Comparison of ENCODE assay signal across 28 cellular contexts in genomic region chr16:75501359-75501758, GRCh38. TPM values are rescaled to one million over a fixed set of nuclear protein-coding genes. Genes with fewer than 3 reads are reported as not detected.
A peak's percentile ranks its signal among the peaks of the same experiment; 100 is the strongest.
DNase-seq lines count a peak whose midpoint lies in the region; ATAC-seq, FAIRE-seq and TF ChIP-seq lines count a peak whose summit lies in the region.
"Had no signal": no experiment of that assay in that cellular context is flagged by ENCODE, and none has a peak within 500 bp of the region (broad histone marks: within the 10 kb centered on the region; RNA-seq: fewer than 3 reads in every experiment).

No MANE protein-coding gene starts in this region.

- H3K4me1 ChIP-seq in HepG2 (ENCODE audit: insufficient read depth, low read length): peaks cover 47% of the 10 kb centered on the region
- H3K4me1 ChIP-seq in right lobe of liver: no peaks in the 10 kb centered on the region
- H3K4me1 ChIP-seq in gastroesophageal sphincter: peaks cover 0 to 24% (median 0%) of the 10 kb centered on the region in 3 donors
- peaks cover 26% of the 10 kb centered on the region for H3K4me1 ChIP-seq in skeletal muscle satellite cell (ENCODE audit: control insufficient read depth, insufficient read depth, low read length)
- H3K4me1 ChIP-seq: SJSA1 had no signal

- POLR2A ChIA-PET in HepG2 (lab: Yijun Ruan, JAX): no interaction called here

- WGBS in HepG2 (ENCODE audit: low lambda C conversion rate): 34% methylated on average over 5 of the region's 5 CpGs
- WGBS in right lobe of liver (ENCODE audit: insufficient coverage, low coverage, low lambda C conversion rate, missing lambda C conversion rate): 80% methylated on average over 5 of the region's 5 CpGs
- 77 to 83% methylated on average over 4 to 5 of the region's 5 CpGs for WGBS in gastroesophageal sphincter (ENCODE audit: low coverage in 1 of 2), 2 donors

- H3K27ac ChIP-seq in HepG2 (ENCODE audit: extremely low read length, insufficient read depth, low read length) (no peak overlapping the region), right lobe of liver (no peak overlapping the region), gastroesophageal sphincter (peak overlapping the region in 3 of 4 donors; percentile 45 to 59 (median 46))
- H3K27ac ChIP-seq: BLaER1, PC-9, SJSA1 had no signal

- no peak for TF ChIP-seq EP300 in HepG2 (IDR thresholded peaks at IDR 0.05; ENCODE audit: low read depth in 2 of 2, low read length in 2 of 2)
- no peak for TF ChIP-seq EP300 in HepG2 (CRISPR knock-in tag; IDR thresholded peaks at IDR 0.05; ENCODE audit: borderline replicate concordance)
- no peak for TF ChIP-seq EP300 in gastroesophageal sphincter (IDR thresholded peaks at IDR 0.05)

- CTCF ChIA-PET in HepG2 (lab: Yijun Ruan, JAX; ENCODE audit: low intra/inter-chr PET ratio, low total read pairs): no interaction called here

- ATAC-seq in HepG2 (no peak), right lobe of liver (no peak), gastroesophageal sphincter (no peak), HG03378 (IDR thresholded peaks at IDR 0.05; ENCODE audit: unreplicated experiment) (no peak), HG03354 (IDR thresholded peaks at IDR 0.05; ENCODE audit: poor library complexity, severe bottlenecking, unreplicated experiment) (no peak)

- no peak for TF ChIP-seq RAD21 in HepG2 (CRISPR knock-in tag; IDR thresholded peaks at IDR 0.05)

- no peak overlapping the region for H3K4me2 ChIP-seq in HepG2 (ENCODE audit: low read depth, low read length)
- H3K4me2 ChIP-seq in skeletal muscle satellite cell (ENCODE audit: low read length): peak overlapping the region; percentile 25
- H3K4me2 ChIP-seq: BLaER1, PC-9 had no signal

- H3K36me3 ChIP-seq in HepG2 (replicated peaks in 1 of 2; ENCODE audit: control insufficient read depth in 1 of 2, insufficient read depth in 2 of 2, low read length in 2 of 2): no peaks in the 10 kb centered on the region
- H3K36me3 ChIP-seq in right lobe of liver: no peaks in the 10 kb centered on the region
- no peaks in the 10 kb centered on the region for H3K36me3 ChIP-seq in gastroesophageal sphincter
- H3K36me3 ChIP-seq in skeletal muscle satellite cell (ENCODE audit: insufficient read depth, low read length): no peaks in the 10 kb centered on the region
- H3K36me3 ChIP-seq: BLaER1, MG63, SJSA1 had no signal

- no peaks in the 10 kb centered on the region for H3K79me2 ChIP-seq in HepG2 (ENCODE audit: insufficient read depth, low read length)

- no peak overlapping the region for H2AFZ ChIP-seq in HepG2 (ENCODE audit: low read length)
- H2AFZ ChIP-seq: PC-9 had no signal

- BruUV-seq in HepG2 (replicated peaks; lab: Mats Ljungman, UMichigan): no TSS peak

- FAIRE-seq in HepG2 (lab: Jason Lieb, UNC): no peak
- FAIRE-seq: GM19239, H1, HTR-8/SVneo had no signal

- in situ Hi-C loops in HepG2 (cut with HindIII; ENCODE audit: extremely low pct_ligation_motif_present, low pct_unique_long_range_greater_than_20kb): no loop called here

- TF ChIP-seq POLR2A in HepG2 (IDR thresholded peaks at IDR 0.05; ENCODE audit: insufficient read depth in 1 of 2, low read depth in 2 of 2, low read length in 2 of 2): no peak
- TF ChIP-seq POLR2A in right lobe of liver (IDR thresholded peaks at IDR 0.05): no peak
- TF ChIP-seq POLR2A in gastroesophageal sphincter (IDR thresholded peaks at IDR 0.05): no peak

- TF ChIP-seq CTCF in HepG2 (CRISPR knock-in tag; IDR thresholded peaks at IDR 0.05) (no peak), right lobe of liver (IDR thresholded peaks at IDR 0.05) (no peak), gastroesophageal sphincter (IDR thresholded peaks at IDR 0.05) (no peak)

- H4K20me1 ChIP-seq in HepG2 (ENCODE audit: insufficient read depth, low read length): no peaks in the 10 kb centered on the region
- H4K20me1 ChIP-seq: BLaER1 had no signal

- peaks cover 0 to 11% of the 10 kb centered on the region in 2 experiments; a peak in 3 of 5 replicates for H3K27me3 ChIP-seq in HepG2 (ENCODE audit: control insufficient read depth in 1 of 2, insufficient read depth in 2 of 2, low read length in 2 of 2)
- no peaks in the 10 kb centered on the region for H3K27me3 ChIP-seq in right lobe of liver
- no peaks in the 10 kb centered on the region for H3K27me3 ChIP-seq in gastroesophageal sphincter
- no peaks in the 10 kb centered on the region for H3K27me3 ChIP-seq in skeletal muscle satellite cell (ENCODE audit: control insufficient read depth, insufficient read depth, low read length)
- H3K27me3 ChIP-seq: BLaER1, MG63 had no signal

- H3K4me3 ChIP-seq in HepG2 (replicated peaks in 1 of 3; ENCODE audit: insufficient read depth in 1 of 3, low read depth in 2 of 3, low read length in 3 of 3) (no peak overlapping the region), right lobe of liver (no peak overlapping the region), gastroesophageal sphincter (no peak overlapping the region), skeletal muscle satellite cell (ENCODE audit: low read length) (no peak overlapping the region)
- H3K4me3 ChIP-seq: BLaER1, MG63, PC-9, SJSA1 had no signal

- H3K9ac ChIP-seq in HepG2 (ENCODE audit: insufficient read depth, low read depth, low read length): no peak overlapping the region
- H3K9ac ChIP-seq in skeletal muscle satellite cell (ENCODE audit: low read depth, low read length): no peak overlapping the region
- H3K9ac ChIP-seq: BLaER1 had no signal

- no peaks in the 10 kb centered on the region for H3K9me3 ChIP-seq in HepG2 (ENCODE audit: low read length)
- H3K9me3 ChIP-seq in right lobe of liver: no peaks in the 10 kb centered on the region
- no peaks in the 10 kb centered on the region for H3K9me3 ChIP-seq in gastroesophageal sphincter
- H3K9me3 ChIP-seq in skeletal muscle satellite cell (replicated peaks; ENCODE audit: low read length): no peaks in the 10 kb centered on the region
- H3K9me3 ChIP-seq: MG63, SJSA1 had no signal

- no peak for DNase-seq in HepG2 (ENCODE audit: low spot score)
- DNase-seq in right lobe of liver: no peak
- no peak for DNase-seq in NCI-H748 (lab: John Stamatoyannopoulos, UW; ENCODE audit: unreplicated experiment)
- DNase-seq: CD4-positive, CD25-positive, alpha-beta regulatory T cell; DMS153; DND-41; KBM-7; NCI-H1105 treated with DMSO at 0.1 percent for 48 hours; NCI-H146; NCI-H1930; NCI-H2107; NCI-H524 treated with DMSO at 0.1 percent for 48 hours; NCI-H82 had no signal

- intact Hi-C loops in HepG2 (cut with micrococcal nuclease; ENCODE audit: unreplicated experiment) (no loop called here), right lobe of liver (cut with DNase I) (no loop called here)

RNA-seq across cellular contexts. Expression of gene CHST6, which starts 6.1 kb away (rescaled TPM):
- total RNA-seq in HepG2 (2016; rRNA removed; fragmentation: Illumina TruSeq; extraction: Trizol): 0.32 and 0.91 TPM in 2 replicates
- total RNA-seq in HepG2 (2016; cell fraction: cytosol; rRNA removed; fragmentation: Illumina TruSeq; extraction: Trizol; ENCODE audit: low read depth): 0.09 and 0.20 TPM in 2 replicates
- total RNA-seq in HepG2 (2016; cell fraction: insoluble cytoplasmic fraction; rRNA removed; fragmentation: Illumina TruSeq; extraction: Trizol): 0.61 and 1.1 TPM in 2 replicates
- 0.28 and 0.38 TPM in 2 replicates for total RNA-seq in HepG2 (2016; cell fraction: membrane; rRNA removed; fragmentation: Illumina TruSeq; extraction: Trizol)
- 0.71 and 1.1 TPM in 2 replicates for total RNA-seq in HepG2 (2016; cell fraction: nucleus; rRNA removed; fragmentation: Illumina TruSeq; extraction: Trizol)
- 0.18 and 0.25 TPM in 2 replicates for polyA plus RNA-seq in HepG2 (2011; rRNA removed)
- 0.10 and 0.28 TPM in 2 replicates for polyA plus RNA-seq in HepG2 (2011; cell fraction: cytosol; rRNA removed)
- 0.83 and 1.0 TPM in 2 replicates for polyA plus RNA-seq in HepG2 (2011; cell fraction: nucleus; rRNA removed)
- 0.11 and 0.16 TPM in 2 replicates for polyA plus RNA-seq in HepG2 (2012)
- polyA plus RNA-seq in HepG2 (2016; cell fraction: cytosol; fragmentation: Illumina TruSeq; extraction: Trizol; ENCODE audit: low read depth): 0.14 and 0.16 TPM in 2 replicates
- 0.24 and 0.36 TPM in 2 replicates for polyA plus RNA-seq in HepG2 (2016; cell fraction: insoluble cytoplasmic fraction; fragmentation: Illumina TruSeq; extraction: Trizol; ENCODE audit: low read depth)
- 0.13 and 0.16 TPM in 2 replicates for polyA plus RNA-seq in HepG2 (2016; cell fraction: membrane; fragmentation: Illumina TruSeq; extraction: Trizol; ENCODE audit: low read depth)
- polyA plus RNA-seq in HepG2 (2016; cell fraction: nucleus; fragmentation: Illumina TruSeq; extraction: Trizol; ENCODE audit: insufficient read depth, low read depth): 1.00 and 1.2 TPM in 2 replicates
- 0.58 and 2.4 TPM in 2 replicates for polyA minus RNA-seq in HepG2 (2011; rRNA and poly(A)+ RNA removed; ENCODE audit: low replicate concordance)
- 0.40 and 0.62 TPM in 2 replicates for polyA minus RNA-seq in HepG2 (2011; cell fraction: cytosol; rRNA and poly(A)+ RNA removed)
- polyA minus RNA-seq in HepG2 (2011; cell fraction: nucleus; rRNA and poly(A)+ RNA removed): 0.13 and 0.50 TPM in 2 replicates
- total RNA-seq in right lobe of liver: under 1 TPM in 1 of 6 experiments, not detected in 5; 0.02 TPM
- total RNA-seq in gastroesophageal sphincter: 1 to 10 TPM in 2 of 4 donors, under 1 TPM in 2; 0.62 to 3.2 (median 1.6) TPM
- total RNA-seq in skeletal muscle satellite cell (2012; rRNA removed): 0.51 and 0.66 TPM in 2 replicates
- total RNA-seq: A172; CD4-positive, CD25-positive, alpha-beta regulatory T cell; SJSA1 had no signal
- polyA plus RNA-seq: CD4-positive, CD25-positive, alpha-beta regulatory T cell had no signal

RNA-seq across cellular contexts. Expression of gene CHST5, which starts 34.5 kb away (rescaled TPM):
- total RNA-seq in HepG2 (2016; rRNA removed; fragmentation: Illumina TruSeq; extraction: Trizol) (not detected in 2 replicates), right lobe of liver (not detected), gastroesophageal sphincter (not detected)
- not detected in 2 replicates for total RNA-seq in HepG2 (2016; cell fraction: cytosol; rRNA removed; fragmentation: Illumina TruSeq; extraction: Trizol; ENCODE audit: low read depth)
- not detected in 2 replicates for total RNA-seq in HepG2 (2016; cell fraction: insoluble cytoplasmic fraction; rRNA removed; fragmentation: Illumina TruSeq; extraction: Trizol)
- not detected in 2 replicates for total RNA-seq in HepG2 (2016; cell fraction: membrane; rRNA removed; fragmentation: Illumina TruSeq; extraction: Trizol)
- not detected in 2 replicates for total RNA-seq in HepG2 (2016; cell fraction: nucleus; rRNA removed; fragmentation: Illumina TruSeq; extraction: Trizol)
- polyA plus RNA-seq in HepG2 (2011; rRNA removed): 0.05 TPM in 1 of 2 replicates, not detected in the other
- not detected in 2 replicates for polyA plus RNA-seq in HepG2 (2011; cell fraction: cytosol; rRNA removed)
- polyA plus RNA-seq in HepG2 (2011; cell fraction: nucleus; rRNA removed): 0.05 TPM in 1 of 2 replicates, not detected in the other
- not detected in 2 replicates for polyA plus RNA-seq in HepG2 (2012)
- polyA plus RNA-seq in HepG2 (2016; cell fraction: cytosol; fragmentation: Illumina TruSeq; extraction: Trizol; ENCODE audit: low read depth): not detected in 2 replicates
- polyA plus RNA-seq in HepG2 (2016; cell fraction: insoluble cytoplasmic fraction; fragmentation: Illumina TruSeq; extraction: Trizol; ENCODE audit: low read depth): not detected in 2 replicates
- not detected in 2 replicates for polyA plus RNA-seq in HepG2 (2016; cell fraction: membrane; fragmentation: Illumina TruSeq; extraction: Trizol; ENCODE audit: low read depth)
- polyA plus RNA-seq in HepG2 (2016; cell fraction: nucleus; fragmentation: Illumina TruSeq; extraction: Trizol; ENCODE audit: insufficient read depth, low read depth): 0.57 and 1.3 TPM in 2 replicates
- 0.30 TPM in 1 of 2 replicates, not detected in the other for polyA minus RNA-seq in HepG2 (2011; rRNA and poly(A)+ RNA removed; ENCODE audit: low replicate concordance)
- polyA minus RNA-seq in HepG2 (2011; cell fraction: cytosol; rRNA and poly(A)+ RNA removed): not detected in 2 replicates
- polyA minus RNA-seq in HepG2 (2011; cell fraction: nucleus; rRNA and poly(A)+ RNA removed): not detected in 2 replicates
- under 0.01 TPM in 1 of 2 replicates, not detected in the other for total RNA-seq in skeletal muscle satellite cell (2012; rRNA removed)
- total RNA-seq: A172; CD4-positive, CD25-positive, alpha-beta regulatory T cell; LHCN-M2; RPMI7951 had no signal
- polyA plus RNA-seq: AG04450; CD4-positive, CD25-positive, alpha-beta regulatory T cell had no signal

RNA-seq across cellular contexts. Expression of gene TMEM170A, which starts 36.9 kb away (rescaled TPM):
- total RNA-seq in HepG2 (2016; rRNA removed; fragmentation: Illumina TruSeq; extraction: Trizol) (39.7 and 44.7 TPM in 2 replicates), right lobe of liver (10 to 100 TPM in 5 of 6 experiments, 1 to 10 TPM in 1; 9.4 to 15.5 (median 12.8) TPM), gastroesophageal sphincter (10 to 100 TPM in 3 of 4 donors, 1 to 10 TPM in 1; 9.8 to 21.8 (median 13.8) TPM)
- 13.2 and 13.9 TPM in 2 replicates for total RNA-seq in HepG2 (2016; cell fraction: cytosol; rRNA removed; fragmentation: Illumina TruSeq; extraction: Trizol; ENCODE audit: low read depth)
- 42.1 TPM in 2 replicates for total RNA-seq in HepG2 (2016; cell fraction: insoluble cytoplasmic fraction; rRNA removed; fragmentation: Illumina TruSeq; extraction: Trizol)
- 39.0 and 42.0 TPM in 2 replicates for total RNA-seq in HepG2 (2016; cell fraction: membrane; rRNA removed; fragmentation: Illumina TruSeq; extraction: Trizol)
- 38.1 and 40.8 TPM in 2 replicates for total RNA-seq in HepG2 (2016; cell fraction: nucleus; rRNA removed; fragmentation: Illumina TruSeq; extraction: Trizol)
- polyA plus RNA-seq in HepG2 (2011; rRNA removed): 30.0 and 35.7 TPM in 2 replicates
- polyA plus RNA-seq in HepG2 (2011; cell fraction: cytosol; rRNA removed): 22.3 and 25.5 TPM in 2 replicates
- 15.4 and 19.7 TPM in 2 replicates for polyA plus RNA-seq in HepG2 (2011; cell fraction: nucleus; rRNA removed)
- 20.5 and 22.4 TPM in 2 replicates for polyA plus RNA-seq in HepG2 (2012)
- polyA plus RNA-seq in HepG2 (2016; cell fraction: cytosol; fragmentation: Illumina TruSeq; extraction: Trizol; ENCODE audit: low read depth): 14.7 and 20.5 TPM in 2 replicates
- 25.5 and 29.3 TPM in 2 replicates for polyA plus RNA-seq in HepG2 (2016; cell fraction: insoluble cytoplasmic fraction; fragmentation: Illumina TruSeq; extraction: Trizol; ENCODE audit: low read depth)
- polyA plus RNA-seq in HepG2 (2016; cell fraction: membrane; fragmentation: Illumina TruSeq; extraction: Trizol; ENCODE audit: low read depth): 22.1 and 26.6 TPM in 2 replicates
- polyA plus RNA-seq in HepG2 (2016; cell fraction: nucleus; fragmentation: Illumina TruSeq; extraction: Trizol; ENCODE audit: insufficient read depth, low read depth): 36.2 and 39.1 TPM in 2 replicates
- polyA minus RNA-seq in HepG2 (2011; rRNA and poly(A)+ RNA removed; ENCODE audit: low replicate concordance): 27.3 and 58.3 TPM in 2 replicates
- 23.2 and 32.2 TPM in 2 replicates for polyA minus RNA-seq in HepG2 (2011; cell fraction: cytosol; rRNA and poly(A)+ RNA removed)
- polyA minus RNA-seq in HepG2 (2011; cell fraction: nucleus; rRNA and poly(A)+ RNA removed): 27.4 and 43.9 TPM in 2 replicates
- 8.7 and 14.7 TPM in 2 replicates for total RNA-seq in skeletal muscle satellite cell (2012; rRNA removed)

RNA-seq across cellular contexts. Expression of gene TMEM231, which starts 54.7 kb away (rescaled TPM):
- 2.3 and 3.5 TPM in 2 replicates for total RNA-seq in HepG2 (2016; rRNA removed; fragmentation: Illumina TruSeq; extraction: Trizol)
- 0.40 and 0.62 TPM in 2 replicates for total RNA-seq in HepG2 (2016; cell fraction: cytosol; rRNA removed; fragmentation: Illumina TruSeq; extraction: Trizol; ENCODE audit: low read depth)
- total RNA-seq in HepG2 (2016; cell fraction: insoluble cytoplasmic fraction; rRNA removed; fragmentation: Illumina TruSeq; extraction: Trizol): 1.3 and 3.4 TPM in 2 replicates
- total RNA-seq in HepG2 (2016; cell fraction: membrane; rRNA removed; fragmentation: Illumina TruSeq; extraction: Trizol): 1.2 and 1.5 TPM in 2 replicates
- total RNA-seq in HepG2 (2016; cell fraction: nucleus; rRNA removed; fragmentation: Illumina TruSeq; extraction: Trizol): 4.1 and 6.2 TPM in 2 replicates
- polyA plus RNA-seq in HepG2 (2011; rRNA removed): 7.4 TPM in 2 replicates
- 11.5 and 13.9 TPM in 2 replicates for polyA plus RNA-seq in HepG2 (2011; cell fraction: cytosol; rRNA removed)
- polyA plus RNA-seq in HepG2 (2011; cell fraction: nucleus; rRNA removed): 4.4 and 5.8 TPM in 2 replicates
- 2.3 and 2.7 TPM in 2 replicates for polyA plus RNA-seq in HepG2 (2012)
- polyA plus RNA-seq in HepG2 (2016; cell fraction: cytosol; fragmentation: Illumina TruSeq; extraction: Trizol; ENCODE audit: low read depth): 0.32 TPM in 2 replicates
- 1.7 and 2.3 TPM in 2 replicates for polyA plus RNA-seq in HepG2 (2016; cell fraction: insoluble cytoplasmic fraction; fragmentation: Illumina TruSeq; extraction: Trizol; ENCODE audit: low read depth)
- 1.2 and 1.3 TPM in 2 replicates for polyA plus RNA-seq in HepG2 (2016; cell fraction: membrane; fragmentation: Illumina TruSeq; extraction: Trizol; ENCODE audit: low read depth)
- 8.3 and 8.5 TPM in 2 replicates for polyA plus RNA-seq in HepG2 (2016; cell fraction: nucleus; fragmentation: Illumina TruSeq; extraction: Trizol; ENCODE audit: insufficient read depth, low read depth)
- 19.5 and 53.3 TPM in 2 replicates for polyA minus RNA-seq in HepG2 (2011; rRNA and poly(A)+ RNA removed; ENCODE audit: low replicate concordance)
- polyA minus RNA-seq in HepG2 (2011; cell fraction: cytosol; rRNA and poly(A)+ RNA removed): 5.1 and 7.1 TPM in 2 replicates
- polyA minus RNA-seq in HepG2 (2011; cell fraction: nucleus; rRNA and poly(A)+ RNA removed): 2.4 and 2.6 TPM in 2 replicates
- total RNA-seq in right lobe of liver: 1 to 10 TPM in 5 of 6 experiments, under 1 TPM in 1; 0.98 to 2.1 (median 1.7) TPM
- 10 to 100 TPM in 1 of 4 donors, 1 to 10 TPM in 3; 7.2 to 12.0 (median 9.3) TPM for total RNA-seq in gastroesophageal sphincter
- total RNA-seq in skeletal muscle satellite cell (2012; rRNA removed): 12.9 and 14.2 TPM in 2 replicates

Comparison
In these comparisons a context has a peak if more than half of its experiments do, and no peak if none do; other contexts are left out.
1. H3K27ac ChIP-seq: peak in gastroesophageal sphincter (3 of 4); none in HepG2 (single experiment) and right lobe of liver (0 of 3).